Comparison of ENCODE assay signal across 8 cellular contexts in the genomic region with DNA sequence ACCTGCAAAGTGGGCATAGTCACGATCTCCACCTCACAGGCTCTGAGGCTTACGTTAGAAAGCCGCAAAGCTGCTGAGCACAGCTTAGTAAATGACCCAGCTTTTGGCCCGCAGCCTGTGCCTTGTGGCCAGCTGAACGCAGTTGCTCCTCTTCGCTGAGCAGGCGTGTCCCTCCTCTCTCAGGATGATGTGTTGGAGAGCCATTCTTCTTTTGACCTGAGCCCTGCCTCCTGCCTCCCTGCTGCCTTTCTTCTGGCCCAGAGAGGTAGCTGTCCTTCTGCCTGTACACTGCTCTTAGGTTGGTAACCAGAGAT. TPM values are rescaled to one million over a fixed set of nuclear protein-coding genes. Genes with fewer than 3 reads are reported as not detected.
DNase-seq lines count a peak whose midpoint lies in the region; ATAC-seq and TF ChIP-seq lines count a peak whose summit lies in the region.

No MANE protein-coding gene starts in this region.

- peaks cover 59 to 93% (median 78%) of the 10 kb centered on the region in 4 donors for H3K4me1 ChIP-seq in esophagus muscularis mucosa
- H3K4me1 ChIP-seq in vagina, result peaks cover 64% of the 10 kb centered on the region

- H3K27ac ChIP-seq in esophagus muscularis mucosa (replicated peaks in 1 of 4), result peak overlapping the region; percentile 81 to 86 (median 84)
- H3K27ac ChIP-seq in vagina, result peak overlapping the region; percentile 70

- ATAC-seq in activated CD8-positive, alpha-beta T cell treated with anti-CD3 and anti-CD28 coated beads, Interleukin-2, amount 10 ng/mL, durations not matched to agents 7 days and 5 days, result no peak
- no peak for ATAC-seq in activated CD8-positive, alpha-beta T cell treated with anti-CD3 and anti-CD28 coated beads for 36 hours
- ATAC-seq in HG03108 (IDR thresholded peaks at IDR 0.05; ENCODE audit: unreplicated experiment), result no peak

- H3K9me3 Mint-ChIP-seq in activated CD8-positive, alpha-beta T cell treated with anti-CD3 and anti-CD28 coated beads, Interleukin-2, amount 10 ng/mL, durations not matched to agents 7 days and 5 days (ENCODE audit: insufficient read depth), result no peaks in the 10 kb centered on the region
- no peaks in the 10 kb centered on the region for H3K9me3 Mint-ChIP-seq in activated CD8-positive, alpha-beta T cell treated with anti-CD3 and anti-CD28 coated beads for 36 hours

- TF ChIP-seq EP300 in esophagus muscularis mucosa (IDR thresholded peaks at IDR 0.05), result no peak

- intact Hi-C loops in activated CD8-positive, alpha-beta T cell treated with anti-CD3 and anti-CD28 coated beads for 36 hours (cut with micrococcal nuclease), result no loop called here
- intact Hi-C loops in esophagus muscularis mucosa (cut with DNase I), result no loop called here
- intact Hi-C loops in vagina (cut with DNase I), result no loop called here

- H3K36me3 ChIP-seq in esophagus muscularis mucosa (peaks cover 14 to 30% (median 28%) of the 10 kb centered on the region in 4 donors), vagina (peaks cover 0 to 23% of the 10 kb centered on the region in 2 donors)

- POLR2A ChIA-PET in activated CD8-positive, alpha-beta T cell treated with anti-CD3 and anti-CD28 coated beads, Interleukin-2, amount 10 ng/mL, durations not matched to agents 7 days and 5 days (lab: Charles Lee), result no interaction called here
- POLR2A ChIA-PET in activated CD8-positive, alpha-beta T cell treated with anti-CD3 and anti-CD28 coated beads for 36 hours (lab: Charles Lee), result interaction anchor here (0.8 kb wide), 1 partner anchor 464 kb away, joined by 3 read pairs; no protein-coding TSS in a partner anchor

- H3K27ac Mint-ChIP-seq in activated CD8-positive, alpha-beta T cell treated with anti-CD3 and anti-CD28 coated beads, Interleukin-2, amount 10 ng/mL, durations not matched to agents 7 days and 5 days, result peak overlapping the region; percentile 18
- H3K27ac Mint-ChIP-seq in activated CD8-positive, alpha-beta T cell treated with anti-CD3 and anti-CD28 coated beads for 36 hours, result no peak overlapping the region

- TF ChIP-seq CTCF in activated CD8-positive, alpha-beta T cell treated with anti-CD3 and anti-CD28 coated beads for 36 hours (IDR thresholded peaks at IDR 0.05), result no peak
- TF ChIP-seq CTCF in esophagus muscularis mucosa (IDR thresholded peaks at IDR 0.05) (no peak), vagina (IDR thresholded peaks at IDR 0.05) (no peak)

- H3K9me3 ChIP-seq in esophagus muscularis mucosa, result no peaks in the 10 kb centered on the region
- H3K9me3 ChIP-seq in vagina, result no peaks in the 10 kb centered on the region

- TF ChIP-seq POLR2A in esophagus muscularis mucosa (IDR thresholded peaks at IDR 0.05; ENCODE audit: low read depth) (no peak), vagina (IDR thresholded peaks at IDR 0.05) (no peak)

- WGBS in esophagus muscularis mucosa, result 28% methylated on average over 4 of the region's 7 CpGs

- H3K27me3 ChIP-seq in esophagus muscularis mucosa, result no peaks in the 10 kb centered on the region
- no peaks in the 10 kb centered on the region for H3K27me3 ChIP-seq in vagina

- CTCF ChIA-PET in activated CD8-positive, alpha-beta T cell treated with anti-CD3 and anti-CD28 coated beads, Interleukin-2, amount 10 ng/mL, durations not matched to agents 7 days and 5 days (lab: Charles Lee), result interaction anchor here (2.1 to 2.7 kb wide), 2 partner anchors 54 to 291 kb away, joined by 7 to 13 read pairs; no protein-coding TSS in a partner anchor
- CTCF ChIA-PET in activated CD8-positive, alpha-beta T cell treated with anti-CD3 and anti-CD28 coated beads for 36 hours (lab: Charles Lee), result interaction anchor here (0.7 to 2.3 kb wide), 2 partner anchors 8 kb away, joined by 3 to 8 read pairs; no protein-coding TSS in a partner anchor

- H3K4me3 Mint-ChIP-seq in activated CD8-positive, alpha-beta T cell treated with anti-CD3 and anti-CD28 coated beads, Interleukin-2, amount 10 ng/mL, durations not matched to agents 7 days and 5 days, result no peak overlapping the region
- H3K4me3 Mint-ChIP-seq in activated CD8-positive, alpha-beta T cell treated with anti-CD3 and anti-CD28 coated beads for 36 hours, result no peak overlapping the region

- H3K36me3 Mint-ChIP-seq in activated CD8-positive, alpha-beta T cell treated with anti-CD3 and anti-CD28 coated beads, Interleukin-2, amount 10 ng/mL, durations not matched to agents 7 days and 5 days (ENCODE audit: low read depth), result peaks cover 4% of the 10 kb centered on the region
- no peaks in the 10 kb centered on the region for H3K36me3 Mint-ChIP-seq in activated CD8-positive, alpha-beta T cell treated with anti-CD3 and anti-CD28 coated beads for 36 hours (ENCODE audit: low read depth)

- H3K4me1 Mint-ChIP-seq in activated CD8-positive, alpha-beta T cell treated with anti-CD3 and anti-CD28 coated beads, Interleukin-2, amount 10 ng/mL, durations not matched to agents 7 days and 5 days (ENCODE audit: low read depth), result peaks cover 41% of the 10 kb centered on the region
- H3K4me1 Mint-ChIP-seq in activated CD8-positive, alpha-beta T cell treated with anti-CD3 and anti-CD28 coated beads for 36 hours (ENCODE audit: low read depth), result peaks cover 29% of the 10 kb centered on the region

- no peaks in the 10 kb centered on the region for H3K27me3 Mint-ChIP-seq in activated CD8-positive, alpha-beta T cell treated with anti-CD3 and anti-CD28 coated beads, Interleukin-2, amount 10 ng/mL, durations not matched to agents 7 days and 5 days (ENCODE audit: low read depth)
- H3K27me3 Mint-ChIP-seq in activated CD8-positive, alpha-beta T cell treated with anti-CD3 and anti-CD28 coated beads for 36 hours, result no peaks in the 10 kb centered on the region

- no peak for DNase-seq in activated CD8-positive, alpha-beta T cell treated with anti-CD3 and anti-CD28 coated beads, Interleukin-2, amount 10 ng/mL, durations not matched to agents 7 days and 5 days
- DNase-seq in activated CD8-positive, alpha-beta T cell treated with anti-CD3 and anti-CD28 coated beads for 36 hours, result no peak
- DNase-seq in esophagus muscularis mucosa (ENCODE audit: extremely low spot score) (no peak), myocyte (ENCODE audit: low read depth) (peak; percentile 91), vagina (ENCODE audit: extremely low spot score in 2 of 2) (no peak), NCI-H748 (lab: John Stamatoyannopoulos, UW; ENCODE audit: unreplicated experiment) (no peak), NAMALWA (ENCODE audit: low spot score) (no peak)

- peak overlapping the region in 1 of 4 donors; percentile 14 for H3K4me3 ChIP-seq in esophagus muscularis mucosa
- no peak overlapping the region for H3K4me3 ChIP-seq in vagina

RNA-seq across cellular contexts. Expression of gene MYL9, which starts 47.6 kb away (rescaled TPM):
- total RNA-seq in activated CD8-positive, alpha-beta T cell treated with anti-CD3 and anti-CD28 coated beads, Interleukin-2, amount 10 ng/mL, durations not matched to agents 7 days and 5 days, result under 1 TPM; 0.18 to 0.31 TPM
- total RNA-seq in activated CD8-positive, alpha-beta T cell treated with anti-CD3 and anti-CD28 coated beads for 36 hours, result not detected
- 1,000 to 10,000 TPM; 2,169 to 3,466 (median 2,516) TPM for total RNA-seq in esophagus muscularis mucosa
- total RNA-seq in myocyte, result 162 and 190 TPM in 2 replicates
- polyA plus RNA-seq in myocyte (2012), result 2,063 TPM
- 246 TPM for total RNA-seq in vagina

Comparison
In these comparisons a context has a peak if more than half of its experiments do, and no peak if none do; other contexts are left out.
1. RNA of gene MYL9, which starts 47.6 kb away (total RNA-seq): 2,169 to 3,466 TPM in esophagus muscularis mucosa, 246 TPM in vagina (single experiment) and 162 to 190 TPM in myocyte; 0.18 to 0.31 TPM in activated CD8-positive, alpha-beta T cell treated with anti-CD3 and anti-CD28 coated beads, Interleukin-2, amount 10 ng/mL, durations not matched to agents 7 days and 5 days and not detected in activated CD8-positive, alpha-beta T cell treated with anti-CD3 and anti-CD28 coated beads for 36 hours; every median in the first group is over 100 times any median in the second.